28 cellular contexts compared by ENCODE assay signal in the genomic region with DNA sequence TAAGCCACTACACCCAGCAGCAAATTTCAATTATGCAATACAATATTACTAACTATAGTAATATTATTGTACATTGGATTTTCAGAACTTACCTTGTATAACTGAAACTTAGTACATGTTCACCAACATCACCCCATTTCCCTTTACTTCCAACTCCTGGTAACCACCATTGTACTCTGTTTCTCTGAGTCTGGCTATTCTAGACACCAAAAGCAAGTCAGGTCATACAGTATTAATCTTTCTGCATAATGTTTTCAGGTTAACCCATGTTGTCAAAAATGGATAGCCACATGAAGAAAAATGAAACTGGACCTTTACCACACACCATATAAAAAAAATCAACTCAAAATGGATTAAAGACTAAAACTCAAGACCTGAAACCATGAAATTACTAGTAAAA.
"Had no signal": no experiment of that assay in that cellular context is flagged by ENCODE, and none has a peak within 500 bp of the region (broad histone marks: within the 10 kb centered on the region; RNA-seq: fewer than 3 reads in every experiment).

No MANE protein-coding gene starts in this region.

- ATAC-seq: stimulated activated effector memory CD8-positive, alpha-beta T cell treated with anti-CD3 and anti-CD28 coated beads, Interleukin-12 subunit alpha, Interleukin-12 subunit beta, amount 100 ng/mL, for 72 hours; stimulated activated memory B cell treated with anti-CD40 and anti-IgM and Interleukin-4, amounts not matched to agents 10 μg/mL and 1 μg/mL and 100 μg/mL, for 72 hours; stimulated activated naive B cell treated with anti-CD40 and anti-IgM and Interleukin-4, amounts not matched to agents 10 μg/mL and 1 μg/mL and 100 μg/mL, for 72 hours; stimulated activated naive CD8-positive, alpha-beta T cell treated with anti-CD3 and anti-CD28 coated beads, Interleukin-15, amount 100 ng/mL, for 72 hours; upper lobe of right lung had no signal

- H3K9me3 Mint-ChIP-seq: type B pancreatic cell had no signal

- H3K9me3 ChIP-seq: stomach, suprapubic skin, testis, thoracic aorta, thyroid gland, tibial artery, tibial nerve, transverse colon, upper lobe of left lung, upper lobe of right lung, uterus, vagina had no signal

- H3K27me3 Mint-ChIP-seq: stimulated activated memory B cell treated with anti-CD40 and anti-IgM and Interleukin-4, amounts not matched to agents 10 μg/mL and 1 μg/mL and 100 μg/mL, for 72 hours; stimulated activated naive B cell treated with anti-CD40 and anti-IgM and Interleukin-4, amounts not matched to agents 10 μg/mL and 1 μg/mL and 100 μg/mL, for 72 hours; stimulated activated naive CD8-positive, alpha-beta T cell treated with anti-CD3 and anti-CD28 coated beads, Interleukin-15, amount 100 ng/mL, for 72 hours; stimulated activated naive CD8-positive, alpha-beta T cell treated with anti-CD3 and anti-CD28 coated beads, Interleukin-15, Interleukin-2, amounts not matched to agents 100 ng/mL and 50 ng/mL, for 24 hours; type B pancreatic cell had no signal

- H3K4me1 Mint-ChIP-seq: stimulated activated effector memory CD8-positive, alpha-beta T cell treated with anti-CD3 and anti-CD28 coated beads, Interleukin-12 subunit alpha, Interleukin-12 subunit beta, amount 100 ng/mL, for 72 hours; stimulated activated memory B cell treated with anti-CD40 and anti-IgM and Interleukin-4, amounts not matched to agents 10 μg/mL and 1 μg/mL and 100 μg/mL, for 72 hours; stimulated activated naive B cell treated with anti-CD40 and anti-IgM and Interleukin-4, amounts not matched to agents 10 μg/mL and 1 μg/mL and 100 μg/mL, for 72 hours; stimulated activated naive CD8-positive, alpha-beta T cell treated with anti-CD3 and anti-CD28 coated beads, Interleukin-15, amount 100 ng/mL, for 72 hours had no signal

- DNase-seq: stimulated activated CD4-positive, alpha-beta T cell treated with anti-CD3 and anti-CD28 coated beads, Interleukin-2, amount 100 ng/mL, for 48 hours; stimulated activated CD4-positive, alpha-beta T cell treated with anti-CD3 and anti-CD28 coated beads, Interleukin-4, amount 100 ng/mL, for 1 hour; stimulated activated CD4-positive, alpha-beta T cell treated with anti-CD3 and anti-CD28 coated beads, Interleukin-4, amount 100 ng/mL, for 24 hours; stimulated activated CD4-positive, alpha-beta T cell treated with anti-CD3 and anti-CD28 coated beads, Interleukin-4, amount 100 ng/mL, for 4 hours; stimulated activated CD8-positive, alpha-beta memory T cell treated with anti-CD3 and anti-CD28 coated beads, Interleukin-4, amount 100 ng/mL, for 48 hours; stimulated activated naive B cell treated with anti-CD40 and anti-IgM and Interleukin-4, amounts not matched to agents 10 μg/mL and 1 μg/mL and 100 μg/mL, for 72 hours; stimulated activated naive CD4-positive, alpha-beta T cell; stimulated activated naive CD4-positive, alpha-beta T cell treated with Interleukin-2 at 50 U/mL for 16 hours; stimulated activated naive CD8-positive, alpha-beta T cell treated with anti-CD3 and anti-CD28 coated beads, Interleukin-15, amount 100 ng/mL, for 72 hours; stomach; substantia nigra; testis; thyroid gland; tibial artery; transverse colon; trophoblast cell; upper lobe of left lung; upper lobe of right lung; uterus had no signal

- H3K27ac ChIP-seq: stomach, suprapubic skin, testis, thoracic aorta, thyroid gland, tibial artery, tibial nerve, transverse colon, upper lobe of left lung, upper lobe of right lung, uterus, vagina had no signal

- H3K4me1 ChIP-seq: stomach, suprapubic skin, testis, thyroid gland, tibial artery, tibial nerve, transverse colon, upper lobe of left lung, upper lobe of right lung, uterus, vagina had no signal

- H3K36me3 Mint-ChIP-seq: stimulated activated effector memory CD8-positive, alpha-beta T cell treated with anti-CD3 and anti-CD28 coated beads, Interleukin-12 subunit alpha, Interleukin-12 subunit beta, amount 100 ng/mL, for 72 hours; stimulated activated memory B cell treated with anti-CD40 and anti-IgM and Interleukin-4, amounts not matched to agents 10 μg/mL and 1 μg/mL and 100 μg/mL, for 72 hours; stimulated activated naive B cell treated with anti-CD40 and anti-IgM and Interleukin-4, amounts not matched to agents 10 μg/mL and 1 μg/mL and 100 μg/mL, for 72 hours; type B pancreatic cell had no signal

- H3K27me3 ChIP-seq: stomach, suprapubic skin, testis, thyroid gland, tibial artery, tibial nerve, transverse colon, upper lobe of left lung, upper lobe of right lung, uterus, vagina had no signal

- FAIRE-seq: urothelium cell line had no signal

- H3K36me3 ChIP-seq: stomach, suprapubic skin, thoracic aorta, thyroid gland, tibial artery, tibial nerve, transverse colon, upper lobe of left lung, upper lobe of right lung, uterus, vagina had no signal

- H3K4me3 Mint-ChIP-seq: stimulated activated effector memory CD8-positive, alpha-beta T cell treated with anti-CD3 and anti-CD28 coated beads, Interleukin-12 subunit alpha, Interleukin-12 subunit beta, amount 100 ng/mL, for 72 hours; stimulated activated memory B cell treated with anti-CD40 and anti-IgM and Interleukin-4, amounts not matched to agents 10 μg/mL and 1 μg/mL and 100 μg/mL, for 72 hours; stimulated activated naive B cell treated with anti-CD40 and anti-IgM and Interleukin-4, amounts not matched to agents 10 μg/mL and 1 μg/mL and 100 μg/mL, for 72 hours; stimulated activated naive CD8-positive, alpha-beta T cell treated with anti-CD3 and anti-CD28 coated beads, Interleukin-15, amount 100 ng/mL, for 72 hours; stimulated activated naive CD8-positive, alpha-beta T cell treated with anti-CD3 and anti-CD28 coated beads, Interleukin-15, Interleukin-2, amounts not matched to agents 100 ng/mL and 50 ng/mL, for 24 hours; type B pancreatic cell had no signal

- H3K4me3 ChIP-seq: stomach, suprapubic skin, testis, thoracic aorta, thyroid gland, tibial artery, tibial nerve, transverse colon, upper lobe of left lung, upper lobe of right lung, uterus, vagina had no signal
